In the genomic region with DNA sequence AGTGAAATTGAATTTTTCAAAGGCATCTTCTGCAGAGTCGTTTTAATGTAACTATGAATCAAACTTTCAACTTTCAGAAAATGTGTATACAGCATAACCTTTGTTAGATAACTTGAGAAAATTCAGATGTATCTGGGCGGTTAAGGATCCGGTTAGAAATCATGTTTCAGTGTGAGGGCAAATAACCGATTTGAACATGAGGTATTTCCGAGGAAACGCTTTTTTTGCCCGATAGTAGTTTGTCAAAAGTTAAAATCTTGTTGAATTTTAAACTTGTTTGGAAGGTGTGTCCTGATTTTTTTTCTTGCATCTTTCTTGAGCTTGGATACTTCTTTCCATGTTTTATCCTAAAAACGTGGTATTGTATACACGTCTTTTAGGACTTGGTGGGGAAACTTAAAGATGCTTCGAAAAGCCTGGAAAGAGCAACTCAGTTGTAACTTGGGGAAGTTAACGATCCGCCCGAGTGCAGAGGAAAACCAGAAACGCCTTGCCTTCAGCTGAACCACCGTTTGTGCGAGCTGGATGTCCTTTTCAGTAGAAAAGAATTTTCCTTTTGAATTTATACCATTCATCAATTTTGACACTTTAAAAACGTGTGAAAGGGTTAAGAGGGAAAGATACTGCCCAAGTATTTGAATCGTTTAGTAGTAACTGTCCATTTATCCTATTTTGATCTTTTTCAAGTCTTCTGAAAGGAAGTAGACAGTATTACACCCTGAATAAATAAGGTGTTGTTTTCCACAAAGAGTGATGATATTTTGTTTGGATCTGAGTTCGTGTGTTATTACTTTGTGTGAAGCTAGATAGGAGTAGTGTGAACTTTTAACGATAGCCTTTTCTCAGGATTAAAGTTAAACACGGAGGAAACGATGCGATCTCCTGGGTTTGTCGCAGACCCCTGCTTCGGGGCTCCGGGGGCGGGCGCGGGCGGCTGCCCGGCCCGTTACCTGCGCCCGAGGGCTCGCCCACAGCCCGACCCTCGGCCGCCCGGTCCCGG, we compare ENCODE assay signal across 9 cellular contexts. TPM values are rescaled to one million over a fixed set of nuclear protein-coding genes. Genes with fewer than 3 reads are reported as not detected.
A peak's percentile ranks its signal among the peaks of the same experiment; 100 is the strongest.
DNase-seq lines count a peak whose midpoint lies in the region; ATAC-seq, FAIRE-seq and TF ChIP-seq lines count a peak whose summit lies in the region.
"Had no signal": no experiment of that assay in that cellular context is flagged by ENCODE, and none has a peak within 500 bp of the region (broad histone marks: within the 10 kb centered on the region; RNA-seq: fewer than 3 reads in every experiment).

No MANE protein-coding gene starts in this region.

- no peak overlapping the region for H2AFZ ChIP-seq in PC-3 (ENCODE audit: low read length)
- H2AFZ ChIP-seq in osteoblast (ENCODE audit: low read length) = peak overlapping the region; percentile 19

- H3K27ac ChIP-seq in PC-3 (ENCODE audit: low read length) (peak overlapping the region; percentile 99), osteoblast (ENCODE audit: low read depth, low read length) (peak overlapping the region; percentile 13)

- intact Hi-C loops in PC-3 (cut with micrococcal nuclease) = loop anchor here (5.0 kb wide), 3 partner anchors 107 to 318 kb away; a partner anchor contains a TSS

- TF ChIP-seq POLR2A in GM12891 (IDR thresholded peaks at IDR 0.05; ENCODE audit: low read depth, low read length) = no peak

- H3K9me2 ChIP-seq in PC-3 (replicated peaks; ENCODE audit: low read length) = no peaks in the 10 kb centered on the region

- FAIRE-seq in GM12891 (lab: Jason Lieb, UNC) = peak; percentile 69

- H3K36me3 ChIP-seq in PC-3 (ENCODE audit: low read depth, low read length) = no peaks in the 10 kb centered on the region; the same call in 1 of the 2 replicates
- H3K36me3 ChIP-seq in endocrine pancreas (ENCODE audit: control insufficient read depth, insufficient read depth, low read length) = no peaks in the 10 kb centered on the region
- H3K36me3 ChIP-seq in osteoblast (ENCODE audit: insufficient read depth, low read length) = no peaks in the 10 kb centered on the region

- H3K9me3 ChIP-seq in PC-3 (ENCODE audit: low read length) (no peaks in the 10 kb centered on the region), endocrine pancreas (ENCODE audit: control insufficient read depth, low read length) (no peaks in the 10 kb centered on the region), osteoblast (ENCODE audit: low read depth, low read length) (no peaks in the 10 kb centered on the region)

- H3K79me2 ChIP-seq in PC-3 (ENCODE audit: low read length) (peaks cover 88% of the 10 kb centered on the region), osteoblast (ENCODE audit: insufficient read depth, low read length) (peaks cover 53% of the 10 kb centered on the region)

- H3K4me3 ChIP-seq in PC-3 (ENCODE audit: low read length) (peak overlapping the region; percentile 92), endocrine pancreas (ENCODE audit: control insufficient read depth, insufficient read depth, low read length) (peak overlapping the region; percentile 90), osteoblast (ENCODE audit: insufficient read depth, low read length) (peak overlapping the region; percentile 84)

- no peak for DNase-seq in GM12891 (ENCODE audit: insufficient read length, low spot score)
- DNase-seq in PC-3 = peak; percentile 57
- DNase-seq in osteoblast (ENCODE audit: insufficient read length, low spot score, missing footprints) = no peak
- no peak for DNase-seq in inferior parietal cortex (ENCODE audit: extremely low spot score)
- DNase-seq in NCI-H1436 (lab: John Stamatoyannopoulos, UW) = no peak

- no peaks in the 10 kb centered on the region for H3F3A ChIP-seq in PC-3 (ENCODE audit: low read length, unreplicated experiment)

- BruUV-seq in PC-3 (replicated peaks; lab: Mats Ljungman, UMichigan) = TSS peak; percentile 8

- peaks cover 9% of the 10 kb centered on the region for H3K4me1 ChIP-seq in PC-3 (ENCODE audit: insufficient read depth, low read length)
- H3K4me1 ChIP-seq in endocrine pancreas (ENCODE audit: control insufficient read depth, insufficient read depth, low read length) = peaks cover 37% of the 10 kb centered on the region
- peaks cover 29% of the 10 kb centered on the region for H3K4me1 ChIP-seq in osteoblast (ENCODE audit: insufficient read depth, low read length)

- H3K27me3 ChIP-seq in PC-3 (ENCODE audit: low read length) (no peaks in the 10 kb centered on the region), endocrine pancreas (ENCODE audit: control insufficient read depth, insufficient read depth, low read length) (no peaks in the 10 kb centered on the region), osteoblast (ENCODE audit: insufficient read depth, low read length) (peaks cover 29% of the 10 kb centered on the region)

- H4K20me1 ChIP-seq in PC-3 (ENCODE audit: low read length) (peaks cover 10% of the 10 kb centered on the region), osteoblast (ENCODE audit: insufficient read depth, low read length) (peaks cover 27% of the 10 kb centered on the region)

- POLR2A ChIA-PET in PC-3 (lab: Charles Lee; ENCODE audit: unreplicated experiment) = interaction anchor here (0.6 kb wide), 2 partner anchors 92 to 535 kb away, joined by 3 read pairs; no protein-coding TSS in a partner anchor

- peak overlapping the region; percentile 98 for H3K4me2 ChIP-seq in PC-3 (ENCODE audit: low read length)
- H3K4me2 ChIP-seq in osteoblast (ENCODE audit: insufficient read depth, low read length) = peak overlapping the region; percentile 70

- H3K9ac ChIP-seq in PC-3 (ENCODE audit: low read length) (peak overlapping the region; percentile 100), endocrine pancreas (ENCODE audit: control insufficient read depth, insufficient read depth, low read length) (peak overlapping the region; percentile 63)

- TF ChIP-seq CTCF in PC-3 (conservative IDR thresholded peaks at IDR 0.05; ENCODE audit: low read depth, low read length) (no peak), osteoblast (IDR thresholded peaks at IDR 0.05; ENCODE audit: extremely low read depth, low read depth, low read length) (no peak)

- CTCF ChIA-PET in PC-3 (lab: Charles Lee) = no interaction called here

- ATAC-seq in PC-3 (no peak), GM21515 (IDR thresholded peaks at IDR 0.05; ENCODE audit: unreplicated experiment) (no peak), HG02870 (IDR thresholded peaks at IDR 0.05; ENCODE audit: unreplicated experiment) (no peak)

TF ChIP-seq in GM12891, 5 proteins besides CTCF, POLR2A, EP300 and RAD21:
- TF ChIP-seq POU2F2 (IDR thresholded peaks at IDR 0.05; ENCODE audit: low read depth, low read length) (no peak), TAF1 (IDR thresholded peaks at IDR 0.05; ENCODE audit: low read depth, low read length) (no peak), SPI1 (IDR thresholded peaks at IDR 0.05; ENCODE audit: low read depth, low read length) (no peak), POLR2AphosphoS5 (IDR thresholded peaks at IDR 0.05; ENCODE audit: low read depth, low read length) (no peak), PAX5 (IDR thresholded peaks at IDR 0.05; ENCODE audit: insufficient read depth, low read length, severe bottlenecking) (no peak)

RNA-seq across cellular contexts. Expression of a gene that starts 1.0 kb away (rescaled TPM):
- 19.9 TPM for polyA plus RNA-seq in GM12891 (2012; ENCODE audit: low read depth, missing spikeins)
- total RNA-seq in PC-3 (2014; rRNA removed) = 119 and 124 TPM in 2 replicates
- 64.8 and 73.1 TPM in 2 replicates for total RNA-seq in osteoblast

RNA-seq across cellular contexts. Expression of a gene that starts 3.7 kb away (rescaled TPM):
- 72.3 TPM for polyA plus RNA-seq in GM12891 (2012; ENCODE audit: low read depth, missing spikeins)
- 86.4 and 86.6 TPM in 2 replicates for total RNA-seq in PC-3 (2014; rRNA removed)
- total RNA-seq in osteoblast = 49.2 and 53.9 TPM in 2 replicates

RNA-seq across cellular contexts. Expression of a gene that starts 25.4 kb away (rescaled TPM):
- polyA plus RNA-seq in GM12891 (2012; ENCODE audit: low read depth, missing spikeins) = 0.35 TPM
- total RNA-seq in PC-3 (2014; rRNA removed) (0.04 and 0.12 TPM in 2 replicates), osteoblast (not detected in 2 replicates)
- total RNA-seq: activated CD8-positive, alpha-beta memory T cell treated with anti-CD3 and anti-CD28 coated beads for 36 hours had no signal
